ENCODE assay signal across 8 cellular contexts in the genomic region with DNA sequence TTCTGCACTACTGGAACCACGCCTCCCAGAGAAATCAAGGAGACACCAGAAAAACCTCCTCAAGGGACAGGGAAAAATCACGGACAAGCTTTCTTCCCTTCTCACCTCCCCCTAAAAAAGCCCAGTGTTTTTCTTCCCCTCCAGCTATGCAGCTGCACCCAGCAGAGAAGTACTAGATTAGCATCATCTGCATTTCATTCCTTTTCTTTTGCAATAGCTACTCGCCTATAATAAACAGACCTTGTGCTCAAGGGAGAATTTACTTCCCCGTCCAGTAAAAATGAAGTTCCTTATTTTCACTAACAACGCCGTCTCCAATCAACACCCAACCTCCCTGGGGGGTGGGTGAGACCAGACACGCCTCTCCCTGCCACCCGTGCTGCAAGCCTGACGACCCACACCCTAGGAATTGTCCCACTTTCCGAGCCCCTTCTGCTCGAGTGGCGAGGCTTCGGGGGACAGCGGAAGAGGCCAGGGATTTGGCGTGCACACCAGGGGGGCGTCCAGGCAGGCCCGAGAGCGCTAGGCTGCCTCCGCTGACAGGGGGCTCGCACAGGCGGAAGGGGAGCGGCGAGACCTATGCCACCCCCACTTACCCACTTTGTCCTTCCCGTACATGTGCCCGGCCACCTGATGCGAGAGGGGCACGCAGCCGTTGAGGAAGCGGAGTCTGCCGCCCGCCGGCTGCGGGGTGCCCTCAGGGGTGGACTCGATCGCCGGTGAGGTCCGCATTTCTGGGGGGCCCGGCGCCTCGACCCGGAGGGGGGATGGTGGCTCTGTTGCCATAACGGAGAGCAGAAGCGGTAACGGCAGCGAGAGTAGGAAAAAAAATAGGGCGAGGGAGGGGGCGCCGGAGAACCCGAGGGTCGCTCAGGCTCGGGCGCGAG. TPM values are rescaled to one million over a fixed set of nuclear protein-coding genes. Genes with fewer than 3 reads are reported as not detected.
DNase-seq lines count a peak whose midpoint lies in the region; ATAC-seq and TF ChIP-seq lines count a peak whose summit lies in the region.

No MANE protein-coding gene starts in this region.

- POLR2A ChIA-PET in activated CD4-positive, alpha-beta memory T cell treated with anti-CD3 and anti-CD28 coated beads, Interleukin-2, amount 10 ng/mL, durations not matched to agents 7 days and 5 days (lab: Charles Lee) = interaction anchor here (1.0 to 2.9 kb wide), 4 partner anchors 16 to 119 kb away, joined by 3 to 16 read pairs (median 8); no protein-coding TSS in a partner anchor

- TF ChIP-seq CTCF in DOHH2 (IDR thresholded peaks at IDR 0.05; ENCODE audit: low read depth, low read length, poor library complexity, severe bottlenecking) (no peak), NB4 (IDR thresholded peaks at IDR 0.05; ENCODE audit: low read depth, low read length) (no peak), lower lobe of right lung (IDR thresholded peaks at IDR 0.05) (no peak)

- DNase-seq in H4 (ENCODE audit: low spot score) (peak; percentile 64), NB4 (ENCODE audit: low read depth) (peak; percentile 94), lower lobe of right lung (peak; percentile 79)
- peak; percentile 47 for DNase-seq in activated CD4-positive, alpha-beta memory T cell treated with anti-CD3 and anti-CD28 coated beads, Interleukin-2, amount 10 ng/mL, durations not matched to agents 7 days and 5 days
- DNase-seq in effector memory CD8-positive, alpha-beta T cell = peak; percentile 21 to 28 (median 22)
- DNase-seq in stimulated activated CD8-positive, alpha-beta memory T cell treated with anti-CD3 and anti-CD28 coated beads, Interleukin-2, amount 100 ng/mL, for 1 hour (ENCODE audit: low read depth in 2 of 2) = peak; percentile 3 to 8

- peak overlapping the region; percentile 94 for H3K27ac Mint-ChIP-seq in activated CD4-positive, alpha-beta memory T cell treated with anti-CD3 and anti-CD28 coated beads, Interleukin-2, amount 10 ng/mL, durations not matched to agents 7 days and 5 days
- peak overlapping the region; percentile 96 to 99 for H3K27ac Mint-ChIP-seq in effector memory CD8-positive, alpha-beta T cell

- intact Hi-C loops in lower lobe of right lung (cut with DNase I) = no loop called here

- H3K36me3 ChIP-seq in DOHH2 (ENCODE audit: control insufficient read depth, low read length) (peaks cover 16% of the 10 kb centered on the region; the same call in 1 of the 2 replicates), lower lobe of right lung (no peaks in the 10 kb centered on the region)

- H3K9me2 ChIP-seq in DOHH2 (replicated peaks; ENCODE audit: control insufficient read depth, low read length) = no peaks in the 10 kb centered on the region

- H3K4me3 ChIP-seq in DOHH2 (ENCODE audit: low read length) (peak overlapping the region; percentile 77), NB4 (ENCODE audit: low read depth, low read length) (peak overlapping the region; percentile 80), lower lobe of right lung (peak overlapping the region; percentile 65)

- H3K36me3 Mint-ChIP-seq in activated CD4-positive, alpha-beta memory T cell treated with anti-CD3 and anti-CD28 coated beads, Interleukin-2, amount 10 ng/mL, durations not matched to agents 7 days and 5 days (ENCODE audit: low read depth) = peaks cover 5% of the 10 kb centered on the region
- peaks cover 31% of the 10 kb centered on the region for H3K36me3 Mint-ChIP-seq in effector memory CD8-positive, alpha-beta T cell (ENCODE audit: insufficient read depth)

- peak overlapping the region; percentile 98 for H3K4me3 Mint-ChIP-seq in activated CD4-positive, alpha-beta memory T cell treated with anti-CD3 and anti-CD28 coated beads, Interleukin-2, amount 10 ng/mL, durations not matched to agents 7 days and 5 days
- H3K4me3 Mint-ChIP-seq in effector memory CD8-positive, alpha-beta T cell = peak overlapping the region; percentile 95 to 97

- H4K20me1 ChIP-seq in DOHH2 (ENCODE audit: control insufficient read depth, insufficient read depth, low read depth, low read length) = peaks cover 13% of the 10 kb centered on the region

- no peaks in the 10 kb centered on the region for H3K9me3 Mint-ChIP-seq in activated CD4-positive, alpha-beta memory T cell treated with anti-CD3 and anti-CD28 coated beads, Interleukin-2, amount 10 ng/mL, durations not matched to agents 7 days and 5 days
- no peaks in the 10 kb centered on the region for H3K9me3 Mint-ChIP-seq in effector memory CD8-positive, alpha-beta T cell

- H3F3A ChIP-seq in DOHH2 (ENCODE audit: control insufficient read depth, insufficient read depth) = peaks cover 13% of the 10 kb centered on the region

- H3K9me3 ChIP-seq in DOHH2 (ENCODE audit: control insufficient read depth, insufficient read depth, low read length) = no peaks in the 10 kb centered on the region
- no peaks in the 10 kb centered on the region for H3K9me3 ChIP-seq in lower lobe of right lung

- CTCF ChIA-PET in activated CD4-positive, alpha-beta memory T cell treated with anti-CD3 and anti-CD28 coated beads, Interleukin-2, amount 10 ng/mL, durations not matched to agents 7 days and 5 days (lab: Charles Lee) = interaction anchor here (1.0 kb wide), 1 partner anchor 25 kb away, joined by 5 read pairs; no protein-coding TSS in a partner anchor

- H3K4me1 Mint-ChIP-seq in activated CD4-positive, alpha-beta memory T cell treated with anti-CD3 and anti-CD28 coated beads, Interleukin-2, amount 10 ng/mL, durations not matched to agents 7 days and 5 days = peaks cover 33% of the 10 kb centered on the region
- H3K4me1 Mint-ChIP-seq in effector memory CD8-positive, alpha-beta T cell (ENCODE audit: low read depth in 2 of 2) = peaks cover 21 to 23% of the 10 kb centered on the region in 2 donors

- peak; percentile 3 for ATAC-seq in effector memory CD8-positive, alpha-beta T cell (replicated peaks)
- ATAC-seq in lower lobe of right lung (peak; percentile 33 to 64), GM18858 (IDR thresholded peaks at IDR 0.05; ENCODE audit: unreplicated experiment) (no peak)

- H3K27ac ChIP-seq in DOHH2 (ENCODE audit: low read depth, low read length) (peak overlapping the region; percentile 68), lower lobe of right lung (peak overlapping the region; percentile 98)

- H3K27me3 Mint-ChIP-seq in activated CD4-positive, alpha-beta memory T cell treated with anti-CD3 and anti-CD28 coated beads, Interleukin-2, amount 10 ng/mL, durations not matched to agents 7 days and 5 days = no peaks in the 10 kb centered on the region
- H3K27me3 Mint-ChIP-seq in effector memory CD8-positive, alpha-beta T cell = no peaks in the 10 kb centered on the region

- peaks cover 83% of the 10 kb centered on the region for H3K79me2 ChIP-seq in DOHH2 (ENCODE audit: control insufficient read depth, low read length)

- H3K27me3 ChIP-seq in DOHH2 (ENCODE audit: control insufficient read depth, low read length) (no peaks in the 10 kb centered on the region), lower lobe of right lung (ENCODE audit: low read depth) (no peaks in the 10 kb centered on the region)

- peak; percentile 1 for TF ChIP-seq POLR2A in NB4 (IDR thresholded peaks at IDR 0.05; ENCODE audit: extremely low read depth, insufficient read length)

- H3K4me1 ChIP-seq in DOHH2 (ENCODE audit: control insufficient read depth, low read length) (peaks cover 33% of the 10 kb centered on the region), lower lobe of right lung (peaks cover 27% of the 10 kb centered on the region)

- peak overlapping the region; percentile 81 for H3K4me2 ChIP-seq in DOHH2 (ENCODE audit: low read length)

RNA-seq across cellular contexts. Expression of a gene that starts 0.6 kb away (rescaled TPM):
- 4.9 and 7.8 TPM in 2 replicates for total RNA-seq in H4 (2014; rRNA removed; shearing (Covaris generic))
- 1 to 10 TPM; 6.9 to 7.0 TPM for total RNA-seq in activated CD4-positive, alpha-beta memory T cell treated with anti-CD3 and anti-CD28 coated beads, Interleukin-2, amount 10 ng/mL, durations not matched to agents 7 days and 5 days
- total RNA-seq in lower lobe of right lung = 7.5 TPM

RNA-seq across cellular contexts. Expression of a gene that starts 1.9 kb away (rescaled TPM):
- 90.1 and 90.2 TPM in 2 replicates for total RNA-seq in H4 (2014; rRNA removed; shearing (Covaris generic))
- 10 to 100 TPM; 32.2 to 40.1 TPM for total RNA-seq in activated CD4-positive, alpha-beta memory T cell treated with anti-CD3 and anti-CD28 coated beads, Interleukin-2, amount 10 ng/mL, durations not matched to agents 7 days and 5 days
- total RNA-seq in lower lobe of right lung = 24.5 TPM

Comparison
In these comparisons a context has a peak if more than half of its experiments do, and no peak if none do; other contexts are left out.
1. DNase-seq: peak in every context shown above with its lines; median percentile 94 in NB4; 79 in lower lobe of right lung; 64 in H4; 47 in activated CD4-positive, alpha-beta memory T cell treated with anti-CD3 and anti-CD28 coated beads, Interleukin-2, amount 10 ng/mL, durations not matched to agents 7 days and 5 days; 22 in effector memory CD8-positive, alpha-beta T cell; 6 in stimulated activated CD8-positive, alpha-beta memory T cell treated with anti-CD3 and anti-CD28 coated beads, Interleukin-2, amount 100 ng/mL, for 1 hour.